Comparison of ENCODE assay signal across 8 cellular contexts in the genomic region with DNA sequence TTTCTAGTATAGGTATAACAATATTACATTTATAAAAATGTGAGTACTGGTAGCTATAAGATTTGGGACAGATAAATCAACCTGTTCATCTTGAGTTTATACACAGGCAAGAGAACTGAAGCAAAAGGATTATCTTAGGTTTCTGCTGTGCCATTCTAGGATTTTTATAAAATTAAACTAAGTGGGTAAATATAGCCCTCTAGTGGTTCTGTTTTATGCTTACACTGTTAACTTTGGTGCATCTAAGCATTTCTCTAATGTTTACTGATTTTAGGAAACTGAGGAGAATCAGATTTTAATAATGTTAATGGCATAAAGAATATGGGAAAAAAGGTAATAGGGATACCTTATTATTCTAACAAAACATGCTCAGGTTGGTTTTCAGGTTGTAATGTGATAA. TPM values are rescaled to one million over a fixed set of nuclear protein-coding genes. Genes with fewer than 3 reads are reported as not detected.
DNase-seq lines count a peak whose midpoint lies in the region; ATAC-seq and TF ChIP-seq lines count a peak whose summit lies in the region.

No MANE protein-coding gene starts in this region.

- peaks cover 0 to 63% (median 29%) of the 10 kb centered on the region in 9 donors for H3K36me3 ChIP-seq in heart right ventricle
- H3K36me3 ChIP-seq in right atrium auricular region = peaks cover 29% of the 10 kb centered on the region
- peaks cover 0 to 17% (median 6%) of the 10 kb centered on the region in 4 donors for H3K36me3 ChIP-seq in right lobe of liver

- no peaks in the 10 kb centered on the region for H3K4me1 ChIP-seq in heart right ventricle
- no peaks in the 10 kb centered on the region for H3K4me1 ChIP-seq in right atrium auricular region
- H3K4me1 ChIP-seq in right lobe of liver = no peaks in the 10 kb centered on the region

- H3K27ac ChIP-seq in heart right ventricle (no peak overlapping the region), right atrium auricular region (no peak overlapping the region), right lobe of liver (no peak overlapping the region), caudate nucleus (ENCODE audit: low read depth, low read length) (no peak overlapping the region)

- no peaks in the 10 kb centered on the region for H3K9me3 ChIP-seq in heart right ventricle
- no peaks in the 10 kb centered on the region for H3K9me3 ChIP-seq in right atrium auricular region
- H3K9me3 ChIP-seq in right lobe of liver = no peaks in the 10 kb centered on the region

- H3K4me3 ChIP-seq in heart right ventricle (no peak overlapping the region), right atrium auricular region (no peak overlapping the region), astrocyte of the spinal cord (ENCODE audit: low read depth, low read length) (no peak overlapping the region), right lobe of liver (no peak overlapping the region)

- H3K27me3 ChIP-seq in heart right ventricle = no peaks in the 10 kb centered on the region
- H3K27me3 ChIP-seq in right atrium auricular region = no peaks in the 10 kb centered on the region
- H3K27me3 ChIP-seq in right lobe of liver = no peaks in the 10 kb centered on the region

- in situ Hi-C loops in astrocyte of the spinal cord (cut with HindIII; ENCODE audit: low sequenced_read_pairs) = no loop called here

- TF ChIP-seq CTCF in heart right ventricle (IDR thresholded peaks at IDR 0.05) = peak; percentile 25 to 71 (median 58)
- peak in 1 of 2 donors; percentile 63 for TF ChIP-seq CTCF in right atrium auricular region (IDR thresholded peaks at IDR 0.05)
- peak; percentile 54 for TF ChIP-seq CTCF in astrocyte of the spinal cord (IDR thresholded peaks at IDR 0.05; ENCODE audit: low read depth, low read length)
- peak; percentile 54 to 65 (median 60) for TF ChIP-seq CTCF in right lobe of liver (IDR thresholded peaks at IDR 0.05)

- intact Hi-C loops in heart right ventricle (cut with DNase I) (loop anchor here in 6 of 10 donors (1.0 to 10.0 kb wide), 5 partner anchors 399 to 404 kb away; no protein-coding TSS in a partner anchor), right lobe of liver (cut with DNase I) (no loop called here)

- DNase-seq in heart right ventricle (no peak), right atrium auricular region (ENCODE audit: low spot score) (no peak), astrocyte of the spinal cord (ENCODE audit: low read depth, low spot score) (peak; percentile 39), right lobe of liver (no peak), nucleus accumbens (lab: John Stamatoyannopoulos, UW) (no peak), caudate nucleus (lab: John Stamatoyannopoulos, UW) (no peak), GOT3 (lab: John Stamatoyannopoulos, UW) (no peak)

- no peak for TF ChIP-seq POLR2A in right lobe of liver (IDR thresholded peaks at IDR 0.05)

- ATAC-seq in heart right ventricle (no peak), HG03442 (IDR thresholded peaks at IDR 0.05; ENCODE audit: unreplicated experiment) (peak; percentile 61), right lobe of liver (peak; percentile 63 to 76 (median 66))

RNA-seq across cellular contexts. Expression of gene RRH, which starts 1.1 kb away (rescaled TPM):
- total RNA-seq in heart right ventricle (not detected), right atrium auricular region (not detected), right lobe of liver (under 1 TPM in 2 of 6 experiments, not detected in 4; 0.18 to 0.25 TPM)
- polyA plus RNA-seq in heart right ventricle = under 1 TPM in 1 of 2 donors, not detected in 1; 0.03 TPM

RNA-seq across cellular contexts. Expression of gene GAR1, which starts 11.2 kb away (rescaled TPM):
- total RNA-seq in heart right ventricle (10 to 100 TPM in 3 of 10 donors, 1 to 10 TPM in 7; 6.8 to 12.3 (median 9.2) TPM), right atrium auricular region (1 to 10 TPM; 2.7 to 6.2 TPM), right lobe of liver (1 to 10 TPM; 2.9 to 7.1 (median 4.4) TPM)
- 10 to 100 TPM in 1 of 2 donors, 1 to 10 TPM in 1; 9.6 to 17.2 TPM for polyA plus RNA-seq in heart right ventricle

RNA-seq across cellular contexts. Expression of gene LRIT3, which starts 21.2 kb away (rescaled TPM):
- total RNA-seq in heart right ventricle = under 1 TPM in 2 of 10 donors, not detected in 8; 0.06 to 0.07 TPM
- under 1 TPM; 0.03 to 0.15 TPM for polyA plus RNA-seq in heart right ventricle
- under 1 TPM in 1 of 2 donors, not detected in 1; 0.12 TPM for total RNA-seq in right atrium auricular region
- total RNA-seq in right lobe of liver = under 1 TPM; 0.05 to 0.25 (median 0.15) TPM

RNA-seq across cellular contexts. Expression of gene CFI, which starts 24.9 kb away (rescaled TPM):
- total RNA-seq in heart right ventricle = 10 to 100 TPM in 4 of 10 donors, 1 to 10 TPM in 6; 5.2 to 16.6 (median 9.8) TPM
- 10 to 100 TPM; 11.8 to 12.6 TPM for polyA plus RNA-seq in heart right ventricle
- total RNA-seq in right atrium auricular region = 10 to 100 TPM; 12.6 to 30.4 TPM
- total RNA-seq in right lobe of liver = 100 to 1,000 TPM; 316 to 610 (median 469) TPM

Comparison
In these comparisons a context has a peak if more than half of its experiments do, and no peak if none do; other contexts are left out.
1. ATAC-seq: peak in HG03442 (single experiment) and right lobe of liver (4 of 4); none in heart right ventricle (0 of 8).
2. intact Hi-C loops: an anchor here in heart right ventricle (1.0 to 10.0 kb wide); none called in right lobe of liver.